23 cellular contexts compared by ENCODE assay signal in the genomic region with DNA sequence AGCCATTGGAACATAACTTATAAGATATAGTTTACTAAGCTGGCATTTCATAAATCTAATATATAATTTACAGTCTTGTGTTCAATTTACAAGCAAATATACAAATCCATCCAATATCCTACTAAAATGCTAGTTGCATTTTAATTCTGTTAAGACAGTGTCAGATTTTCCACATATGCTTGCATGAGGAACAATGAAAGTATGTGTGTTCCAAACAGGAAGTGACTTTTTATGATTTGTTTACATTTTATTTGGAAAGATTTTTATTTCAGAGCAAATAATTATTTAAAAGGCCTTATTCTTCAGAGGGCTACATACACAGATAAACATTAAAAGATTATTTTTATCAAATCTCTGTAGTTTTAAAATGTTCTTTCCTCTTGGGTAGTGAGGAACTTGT.
DNase-seq lines count a peak whose midpoint lies in the region; ATAC-seq and TF ChIP-seq lines count a peak whose summit lies in the region.
"Had no signal": no experiment of that assay in that cellular context is flagged by ENCODE, and none has a peak within 500 bp of the region (broad histone marks: within the 10 kb centered on the region; RNA-seq: fewer than 3 reads in every experiment).

No MANE protein-coding gene starts in this region.

- H3K36me3 ChIP-seq in psoas muscle (ENCODE audit: insufficient read depth in 1 of 2, low read depth in 1 of 2): no peaks in the 10 kb centered on the region
- H3K36me3 ChIP-seq: colonic mucosa, heart right ventricle, left lung had no signal

- no peak for TF ChIP-seq CTCF in AG10803 (conservative IDR thresholded peaks at IDR 0.05; ENCODE audit: low read length)
- TF ChIP-seq CTCF in psoas muscle (IDR thresholded peaks at IDR 0.05): no peak

- no peaks in the 10 kb centered on the region for H3K27me3 ChIP-seq in psoas muscle (ENCODE audit: insufficient read depth in 3 of 3, low read length in 2 of 3)
- H3K27me3 ChIP-seq: colonic mucosa, heart right ventricle, left lung had no signal

- no peaks in the 10 kb centered on the region for H3K9me3 ChIP-seq in psoas muscle
- H3K9me3 ChIP-seq: colonic mucosa, heart right ventricle, left lung had no signal

- no peak overlapping the region for H3K4me3 ChIP-seq in AG10803 (ENCODE audit: low read length)
- no peak overlapping the region for H3K4me3 ChIP-seq in psoas muscle
- H3K4me3 ChIP-seq: colonic mucosa, GM23338, heart right ventricle, left lung, skin epidermis had no signal

- no peaks in the 10 kb centered on the region for H3K4me1 ChIP-seq in psoas muscle
- H3K4me1 ChIP-seq: colonic mucosa, heart right ventricle, left lung had no signal

- intact Hi-C loops in psoas muscle (cut with DNase I): no loop called here

- no peak for ATAC-seq in psoas muscle
- ATAC-seq: activated CD8-positive, alpha-beta T cell treated with anti-CD3 and anti-CD28 coated beads, Interleukin-2, amount 10 ng/mL, durations not matched to agents 7 days and 5 days; GM23338; heart right ventricle; left lung; stimulated activated effector memory CD8-positive, alpha-beta T cell treated with anti-CD3 and anti-CD28 coated beads, Interleukin-12 subunit alpha, Interleukin-12 subunit beta, amount 100 ng/mL, for 72 hours had no signal

- H3K27ac ChIP-seq in psoas muscle: no peak overlapping the region
- H3K27ac ChIP-seq: colonic mucosa, heart right ventricle, left lung, skin epidermis had no signal

- DNase-seq in AG10803 (ENCODE audit: low read depth) (peak; percentile 16), H4 (ENCODE audit: low spot score) (peak; percentile 4), dermis blood vessel endothelial cell (peak; percentile 33), lung microvascular endothelial cell (ENCODE audit: low read depth in 2 of 2) (peak; percentile 36 to 70), NCI-H69 (lab: John Stamatoyannopoulos, UW) (no peak), psoas muscle (no peak), nucleus accumbens (lab: John Stamatoyannopoulos, UW) (no peak)
- DNase-seq: activated CD4-positive, alpha-beta T cell treated with anti-CD3 and anti-CD28 coated beads for 1 hour; activated CD8-positive, alpha-beta T cell treated with anti-CD3 and anti-CD28 coated beads, Interleukin-2, amount 10 ng/mL, durations not matched to agents 7 days and 5 days; activated gamma-delta T cell; CD4-positive, alpha-beta memory T cell; colonic mucosa; endodermal cell; heart right ventricle; left lung; midbrain; NCI-H1417 treated with DMSO at 0.1 percent for 48 hours; NCI-H510A; nephron progenitor cell; stimulated activated CD4-positive, alpha-beta T cell treated with anti-CD3 and anti-CD28 coated beads, Interleukin-2, amount 100 ng/mL, for 24 hours had no signal

Comparison
In these comparisons a context has a peak if more than half of its experiments do, and no peak if none do; other contexts are left out.
1. DNase-seq: peak in AG10803 (single experiment), H4 (single experiment), dermis blood vessel endothelial cell (single experiment) and lung microvascular endothelial cell (2 of 2); none in NCI-H69 (single experiment), psoas muscle (0 of 2) and nucleus accumbens (0 of 56).